ENCODE assay signal across 23 cellular contexts in genomic region chr12:67928621-67929369, GRCh38.
DNase-seq lines count a peak whose midpoint lies in the region; ATAC-seq, FAIRE-seq and TF ChIP-seq lines count a peak whose summit lies in the region.
"Had no signal": no experiment of that assay in that cellular context is flagged by ENCODE, and none has a peak within 500 bp of the region (broad histone marks: within the 10 kb centered on the region; RNA-seq: fewer than 3 reads in every experiment).

No MANE protein-coding gene starts in this region.

- H2BK15ac ChIP-seq in mesenchymal stem cell (ENCODE audit: low read depth, poor library complexity, severe bottlenecking) = no peak overlapping the region

- no peaks in the 10 kb centered on the region for H3K36me3 Mint-ChIP-seq in astrocyte (ENCODE audit: low read depth, unreplicated experiment)
- peaks cover 1% of the 10 kb centered on the region for H3K36me3 Mint-ChIP-seq in activated T-helper 1 cell treated with anti-CD3 and anti-CD28 coated beads, Interleukin-12 subunit alpha, Interleukin-12 subunit beta, Interleukin-2, Interleukin-4 antibody, amounts not matched to agents 30 ng/mL and 10 ng/mL and 1 ng/mL, durations not matched to agents 14 hours and 24 hours and 36 hours (ENCODE audit: low read depth)
- no peaks in the 10 kb centered on the region for H3K36me3 Mint-ChIP-seq in T-helper 17 cell (ENCODE audit: low read depth)
- H3K36me3 Mint-ChIP-seq: CD4-positive, alpha-beta memory T cell; natural killer cell; type B pancreatic cell had no signal

- WGBS in mesenchymal stem cell = 67% methylated on average over 2 of the region's 3 CpGs
- WGBS in stomach, 5 donors = 40 to 44% (median 42%) methylated on average over 3 of the region's 3 CpGs

- H2AFZ ChIP-seq in astrocyte (ENCODE audit: low read depth, low read length) (no peak overlapping the region), mesenchymal stem cell (ENCODE audit: low read depth, low read length) (no peak overlapping the region)

- peak; percentile 84 for ATAC-seq in Right ventricle myocardium superior (ENCODE audit: poor library complexity)
- ATAC-seq in T-helper 17 cell = no peak
- ATAC-seq: natural killer cell had no signal

- no peak for TF ChIP-seq EP300 in stomach (IDR thresholded peaks at IDR 0.05)

- no peak overlapping the region for H3K4me3 ChIP-seq in astrocyte (ENCODE audit: insufficient read depth, low read depth, low read length)
- no peak overlapping the region for H3K4me3 ChIP-seq in mesenchymal stem cell (ENCODE audit: insufficient read depth in 1 of 2, low read depth in 1 of 2, low read length in 2 of 2)
- H3K4me3 ChIP-seq in stomach = no peak overlapping the region
- H3K4me3 ChIP-seq: SJCRH30, spleen had no signal

- no peak overlapping the region for H3K9ac ChIP-seq in astrocyte (ENCODE audit: low read length)
- peak overlapping the region; percentile 25 for H3K9ac ChIP-seq in mesenchymal stem cell (ENCODE audit: low read length)

- TF ChIP-seq CTCF in astrocyte (IDR thresholded peaks at IDR 0.05; ENCODE audit: insufficient read depth, low read depth, low read length) (no peak), stomach (IDR thresholded peaks at IDR 0.05) (no peak)

- H2AK5ac ChIP-seq in mesenchymal stem cell (ENCODE audit: low read length, severe bottlenecking) = no peak overlapping the region

- peaks cover 4% of the 10 kb centered on the region for H3K27me3 Mint-ChIP-seq in astrocyte (ENCODE audit: low read depth, unreplicated experiment)
- peaks cover 3% of the 10 kb centered on the region for H3K27me3 Mint-ChIP-seq in activated T-helper 1 cell treated with anti-CD3 and anti-CD28 coated beads, Interleukin-12 subunit alpha, Interleukin-12 subunit beta, Interleukin-2, Interleukin-4 antibody, amounts not matched to agents 30 ng/mL and 10 ng/mL and 1 ng/mL, durations not matched to agents 14 hours and 24 hours and 36 hours (ENCODE audit: insufficient read depth)
- peaks cover 20% of the 10 kb centered on the region for H3K27me3 Mint-ChIP-seq in T-helper 17 cell
- H3K27me3 Mint-ChIP-seq: CD4-positive, alpha-beta memory T cell had no signal

- no peak overlapping the region for H3K14ac ChIP-seq in mesenchymal stem cell (ENCODE audit: low read length in 2 of 2)

- no peak overlapping the region for H2BK5ac ChIP-seq in mesenchymal stem cell (ENCODE audit: low read depth, low read length, poor library complexity, severe bottlenecking)

- H3K79me1 ChIP-seq in mesenchymal stem cell (replicated peaks; ENCODE audit: low read length, poor library complexity, severe bottlenecking) = no peaks in the 10 kb centered on the region

- H3K18ac ChIP-seq in mesenchymal stem cell (ENCODE audit: low read depth in 1 of 2, low read length in 2 of 2) = no peak overlapping the region

- H3K79me2 ChIP-seq in astrocyte (ENCODE audit: insufficient read depth, low read length) = no peaks in the 10 kb centered on the region

- H2BK120ac ChIP-seq in mesenchymal stem cell (ENCODE audit: low read depth, low read length) = no peak overlapping the region

- H3K9me3 ChIP-seq in astrocyte (ENCODE audit: insufficient read depth, low read depth, low read length) = no peaks in the 10 kb centered on the region
- no peaks in the 10 kb centered on the region for H3K9me3 ChIP-seq in mesenchymal stem cell (ENCODE audit: control insufficient read depth, low read length)
- no peaks in the 10 kb centered on the region for H3K9me3 ChIP-seq in stomach
- no peaks in the 10 kb centered on the region for H3K9me3 ChIP-seq in T-helper 17 cell (ENCODE audit: control insufficient read depth, low read length, poor library complexity, severe bottlenecking)
- H3K9me3 ChIP-seq: SJCRH30, spleen had no signal

- no peak for FAIRE-seq in astrocyte (lab: Jason Lieb, UNC)

- H3K4me3 Mint-ChIP-seq in astrocyte (ENCODE audit: unreplicated experiment) (no peak overlapping the region), T-helper 17 cell (no peak overlapping the region)
- H3K4me3 Mint-ChIP-seq in activated T-helper 1 cell treated with anti-CD3 and anti-CD28 coated beads, Interleukin-12 subunit alpha, Interleukin-12 subunit beta, Interleukin-2, Interleukin-4 antibody, amounts not matched to agents 30 ng/mL and 10 ng/mL and 1 ng/mL, durations not matched to agents 14 hours and 24 hours and 36 hours = no peak overlapping the region
- H3K4me3 Mint-ChIP-seq: CD4-positive, alpha-beta memory T cell; natural killer cell; stimulated activated naive CD8-positive, alpha-beta T cell treated with anti-CD3 and anti-CD28 coated beads, Interleukin-15, Interleukin-2, amounts not matched to agents 100 ng/mL and 50 ng/mL, for 24 hours; T-helper 1 cell treated with Interleukin-12 subunit alpha and Interleukin-12 subunit beta and Interleukin-4 antibody, amounts not matched to agents 30 μg/mL and 1 μg/mL, for 36 hours; type B pancreatic cell had no signal

- H3K36me3 ChIP-seq in astrocyte (ENCODE audit: insufficient read depth, low read length) = no peaks in the 10 kb centered on the region
- no peaks in the 10 kb centered on the region for H3K36me3 ChIP-seq in mesenchymal stem cell (ENCODE audit: control insufficient read depth in 1 of 2, insufficient read depth in 2 of 2, low read depth in 1 of 2, low read length in 2 of 2)
- no peaks in the 10 kb centered on the region for H3K36me3 ChIP-seq in stomach
- H3K36me3 ChIP-seq: SJCRH30, spleen had no signal

- peak; percentile 15 for DNase-seq in astrocyte (ENCODE audit: low read depth)
- DNase-seq in Right ventricle myocardium superior = no peak
- no peak for DNase-seq in mesenchymal stem cell
- peak; percentile 45 for DNase-seq in stomach
- DNase-seq in activated T-helper 1 cell treated with anti-CD3 and anti-CD28 coated beads, Interleukin-12 subunit alpha, Interleukin-12 subunit beta, Interleukin-2, Interleukin-4 antibody, amounts not matched to agents 30 ng/mL and 10 ng/mL and 1 ng/mL, durations not matched to agents 14 hours and 24 hours and 36 hours (ENCODE audit: low spot score) = no peak
- no peak for DNase-seq in activated CD4-positive, alpha-beta T cell treated with anti-CD3 and anti-CD28 coated beads for 4 hours
- no peak for DNase-seq in T-helper 17 cell
- DNase-seq: activated CD4-positive, alpha-beta T cell treated with anti-CD3 and anti-CD28 coated beads, Interleukin-2, amount 50 U/mL, for 4 hours; amniotic stem cell; CD4-positive, alpha-beta memory T cell; GDM1; IMR-90; natural killer cell; NCI-H1436 treated with DMSO at 0.1 percent for 48 hours; NCI-H2171 treated with DMSO at 0.1 percent for 48 hours; NCI-H748 treated with DMSO at 0.1 percent for 48 hours; SJCRH30; spleen; stimulated activated CD4-positive, alpha-beta T cell treated with anti-CD3 and anti-CD28 coated beads, Interleukin-4, amount 100 ng/mL, for 24 hours had no signal

- no peak overlapping the region for H3K27ac Mint-ChIP-seq in astrocyte (ENCODE audit: unreplicated experiment)
- H3K27ac Mint-ChIP-seq in activated T-helper 1 cell treated with anti-CD3 and anti-CD28 coated beads, Interleukin-12 subunit alpha, Interleukin-12 subunit beta, Interleukin-2, Interleukin-4 antibody, amounts not matched to agents 30 ng/mL and 10 ng/mL and 1 ng/mL, durations not matched to agents 14 hours and 24 hours and 36 hours = no peak overlapping the region
- no peak overlapping the region for H3K27ac Mint-ChIP-seq in T-helper 17 cell
- H3K27ac Mint-ChIP-seq: CD4-positive, alpha-beta memory T cell; natural killer cell; stimulated activated naive CD8-positive, alpha-beta T cell treated with anti-CD3 and anti-CD28 coated beads, Interleukin-15, Interleukin-2, amounts not matched to agents 100 ng/mL and 50 ng/mL, for 24 hours; T-helper 1 cell treated with Interleukin-12 subunit alpha and Interleukin-12 subunit beta and Interleukin-4 antibody, amounts not matched to agents 30 μg/mL and 1 μg/mL, for 36 hours; type B pancreatic cell had no signal

- H3K9me3 Mint-ChIP-seq in astrocyte (ENCODE audit: unreplicated experiment) = no peaks in the 10 kb centered on the region
- H3K9me3 Mint-ChIP-seq in activated T-helper 1 cell treated with anti-CD3 and anti-CD28 coated beads, Interleukin-12 subunit alpha, Interleukin-12 subunit beta, Interleukin-2, Interleukin-4 antibody, amounts not matched to agents 30 ng/mL and 10 ng/mL and 1 ng/mL, durations not matched to agents 14 hours and 24 hours and 36 hours = no peaks in the 10 kb centered on the region
- H3K9me3 Mint-ChIP-seq: natural killer cell; stimulated activated naive CD8-positive, alpha-beta T cell treated with anti-CD3 and anti-CD28 coated beads, Interleukin-15, Interleukin-2, amounts not matched to agents 100 ng/mL and 50 ng/mL, for 24 hours; T-helper 1 cell treated with Interleukin-12 subunit alpha and Interleukin-12 subunit beta and Interleukin-4 antibody, amounts not matched to agents 30 μg/mL and 1 μg/mL, for 36 hours; type B pancreatic cell had no signal

- H3K27ac ChIP-seq in astrocyte (ENCODE audit: low read depth, low read length) (no peak overlapping the region), mesenchymal stem cell (ENCODE audit: low read length, poor library complexity, severe bottlenecking) (no peak overlapping the region), stomach (peak overlapping the region; percentile 57 to 74 (median 64))
- H3K27ac ChIP-seq: SJCRH30, spleen, VCaP had no signal

- intact Hi-C loops in Right ventricle myocardium superior (cut with DNase I) = no loop called here
- intact Hi-C loops in stomach (cut with DNase I; ENCODE audit: low total_unique reads) = no loop called here
- intact Hi-C loops in activated T-helper 1 cell treated with anti-CD3 and anti-CD28 coated beads, Interleukin-12 subunit alpha, Interleukin-12 subunit beta, Interleukin-2, Interleukin-4 antibody, amounts not matched to agents 30 ng/mL and 10 ng/mL and 1 ng/mL, durations not matched to agents 14 hours and 24 hours and 36 hours (cut with micrococcal nuclease) = no loop called here

- TF ChIP-seq POLR2A in stomach (IDR thresholded peaks at IDR 0.05) = no peak

- H3K27me3 ChIP-seq in astrocyte (ENCODE audit: insufficient read depth, low read length) = no peaks in the 10 kb centered on the region
- no peaks in the 10 kb centered on the region for H3K27me3 ChIP-seq in mesenchymal stem cell (ENCODE audit: control insufficient read depth in 1 of 2, insufficient read depth in 1 of 2, low read length in 2 of 2)
- H3K27me3 ChIP-seq in stomach = no peaks in the 10 kb centered on the region
- H3K27me3 ChIP-seq: SJCRH30, spleen had no signal

- no peak overlapping the region for H4K8ac ChIP-seq in mesenchymal stem cell (ENCODE audit: low read length)

- H4K20me1 ChIP-seq in astrocyte (ENCODE audit: insufficient read depth, low read length) = no peaks in the 10 kb centered on the region

- H2BK12ac ChIP-seq in mesenchymal stem cell (ENCODE audit: low read length in 2 of 2) = no peak overlapping the region

- H4K91ac ChIP-seq in mesenchymal stem cell (ENCODE audit: low read length) = no peak overlapping the region

- H3K4me2 ChIP-seq in astrocyte (ENCODE audit: low read length) (no peak overlapping the region), mesenchymal stem cell (ENCODE audit: low read length, poor library complexity, severe bottlenecking) (no peak overlapping the region)

- H3K4me1 ChIP-seq in astrocyte (ENCODE audit: insufficient read depth, low read length) (no peaks in the 10 kb centered on the region), mesenchymal stem cell (ENCODE audit: control insufficient read depth, insufficient read depth, low read depth, low read length) (no peaks in the 10 kb centered on the region), stomach (peaks cover 0 to 51% (median 23%) of the 10 kb centered on the region in 4 donors)
- H3K4me1 ChIP-seq: spleen had no signal

- no peaks in the 10 kb centered on the region for H3K4me1 Mint-ChIP-seq in astrocyte (ENCODE audit: low read depth, unreplicated experiment)
- peaks cover 8% of the 10 kb centered on the region for H3K4me1 Mint-ChIP-seq in activated T-helper 1 cell treated with anti-CD3 and anti-CD28 coated beads, Interleukin-12 subunit alpha, Interleukin-12 subunit beta, Interleukin-2, Interleukin-4 antibody, amounts not matched to agents 30 ng/mL and 10 ng/mL and 1 ng/mL, durations not matched to agents 14 hours and 24 hours and 36 hours (ENCODE audit: low read depth)
- H3K4me1 Mint-ChIP-seq in T-helper 17 cell = peaks cover 6% of the 10 kb centered on the region
- H3K4me1 Mint-ChIP-seq: natural killer cell had no signal

- no peak overlapping the region for H3K4ac ChIP-seq in mesenchymal stem cell (ENCODE audit: low read depth in 1 of 2, low read length in 2 of 2)

- no peak overlapping the region for H3K23ac ChIP-seq in mesenchymal stem cell (ENCODE audit: low read length in 2 of 2)

Comparison
In these comparisons a context has a peak if more than half of its experiments do, and no peak if none do; other contexts are left out.
1. DNase-seq: peak in astrocyte (single experiment) and stomach (single experiment); none in Right ventricle myocardium superior (single experiment), mesenchymal stem cell (single experiment), activated T-helper 1 cell treated with anti-CD3 and anti-CD28 coated beads, Interleukin-12 subunit alpha, Interleukin-12 subunit beta, Interleukin-2, Interleukin-4 antibody, amounts not matched to agents 30 ng/mL and 10 ng/mL and 1 ng/mL, durations not matched to agents 14 hours and 24 hours and 36 hours (single experiment), activated CD4-positive, alpha-beta T cell treated with anti-CD3 and anti-CD28 coated beads for 4 hours (0 of 2) and T-helper 17 cell (0 of 3).
2. H3K27ac ChIP-seq: peak in stomach (5 of 5); none in astrocyte (single experiment) and mesenchymal stem cell (single experiment).